Comparison of ENCODE assay signal across 8 cellular contexts in the genomic region with DNA sequence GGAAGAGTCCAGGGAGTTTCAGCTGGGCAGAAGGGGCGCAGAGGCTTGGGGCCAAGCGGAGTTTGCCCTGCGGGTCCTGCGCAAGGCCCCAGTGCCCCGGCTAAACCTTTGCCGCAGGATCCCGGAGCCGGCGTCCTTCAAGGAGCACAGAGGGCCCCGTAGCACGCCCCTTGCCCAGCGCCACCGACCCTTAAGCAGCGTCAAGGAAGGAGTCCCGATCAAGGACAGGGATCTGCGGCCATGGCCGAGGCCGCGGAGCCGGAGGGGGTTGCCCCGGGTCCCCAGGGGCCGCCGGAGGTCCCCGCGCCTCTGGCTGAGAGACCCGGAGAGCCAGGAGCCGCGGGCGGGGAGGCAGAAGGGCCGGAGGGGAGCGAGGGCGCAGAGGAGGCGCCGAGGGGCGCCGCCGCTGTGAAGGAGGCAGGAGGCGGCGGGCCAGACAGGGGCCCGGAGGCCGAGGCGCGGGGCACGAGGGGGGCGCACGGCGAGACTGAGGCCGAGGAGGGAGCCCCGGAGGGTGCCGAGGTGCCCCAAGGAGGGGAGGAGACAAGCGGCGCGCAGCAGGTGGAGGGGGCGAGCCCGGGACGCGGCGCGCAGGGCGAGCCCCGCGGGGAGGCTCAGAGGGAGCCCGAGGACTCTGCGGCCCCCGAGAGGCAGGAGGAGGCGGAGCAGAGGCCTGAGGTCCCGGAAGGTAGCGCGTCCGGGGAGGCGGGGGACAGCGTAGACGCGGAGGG. TPM values are rescaled to one million over a fixed set of nuclear protein-coding genes. Genes with fewer than 3 reads are reported as not detected.
DNase-seq lines count a peak whose midpoint lies in the region; ATAC-seq and TF ChIP-seq lines count a peak whose summit lies in the region.

No MANE protein-coding gene starts in this region.

- peak overlapping the region; percentile 44 to 63 for H3K4me3 ChIP-seq in ascending aorta
- peak overlapping the region; percentile 38 to 60 for H3K4me3 ChIP-seq in mesenchymal stem cell (ENCODE audit: insufficient read depth in 1 of 2, low read depth in 1 of 2, low read length in 2 of 2)

- no peak overlapping the region for H3K23ac ChIP-seq in mesenchymal stem cell (ENCODE audit: low read length in 2 of 2)

- no peaks in the 10 kb centered on the region for H3K79me1 ChIP-seq in mesenchymal stem cell (replicated peaks; ENCODE audit: low read length, poor library complexity, severe bottlenecking)

- no peak overlapping the region for H3K14ac ChIP-seq in mesenchymal stem cell (ENCODE audit: low read length in 2 of 2)

- H2BK5ac ChIP-seq in mesenchymal stem cell (ENCODE audit: low read depth, low read length, poor library complexity, severe bottlenecking), result no peak overlapping the region

- H3K27ac ChIP-seq in ascending aorta (no peak overlapping the region), mesenchymal stem cell (ENCODE audit: low read length, poor library complexity, severe bottlenecking) (no peak overlapping the region)

- H3K9me3 ChIP-seq in ES-I3 (ENCODE audit: control insufficient read depth, insufficient read depth, low read length), result no peaks in the 10 kb centered on the region
- H3K9me3 ChIP-seq in ascending aorta, result no peaks in the 10 kb centered on the region
- no peaks in the 10 kb centered on the region for H3K9me3 ChIP-seq in mesenchymal stem cell (ENCODE audit: control insufficient read depth, low read length)

- no peak for TF ChIP-seq CTCF in ascending aorta (IDR thresholded peaks at IDR 0.05)

- peaks cover 4% of the 10 kb centered on the region; the same call in 1 of the 2 replicates for H3K4me1 ChIP-seq in ES-I3 (ENCODE audit: insufficient read depth, low read length)
- H3K4me1 ChIP-seq in ascending aorta, result peaks cover 2 to 17% of the 10 kb centered on the region in 2 donors
- H3K4me1 ChIP-seq in mesenchymal stem cell (ENCODE audit: control insufficient read depth, insufficient read depth, low read depth, low read length), result peaks cover 18% of the 10 kb centered on the region

- no peak overlapping the region for H3K18ac ChIP-seq in mesenchymal stem cell (ENCODE audit: low read depth in 1 of 2, low read length in 2 of 2)

- H2BK15ac ChIP-seq in mesenchymal stem cell (ENCODE audit: low read depth, poor library complexity, severe bottlenecking), result no peak overlapping the region

- H2AK5ac ChIP-seq in mesenchymal stem cell (ENCODE audit: low read length, severe bottlenecking), result no peak overlapping the region

- intact Hi-C loops in ascending aorta (cut with DNase I), result no loop called here

- no peak overlapping the region for H2BK120ac ChIP-seq in mesenchymal stem cell (ENCODE audit: low read depth, low read length)

- H3K9ac ChIP-seq in ES-I3 (ENCODE audit: low read depth, low read length), result peak overlapping the region; percentile 76
- no peak overlapping the region for H3K9ac ChIP-seq in mesenchymal stem cell (ENCODE audit: low read length)

- no peak overlapping the region for H2AFZ ChIP-seq in mesenchymal stem cell (ENCODE audit: low read depth, low read length)

- H3K4me2 ChIP-seq in mesenchymal stem cell (ENCODE audit: low read length, poor library complexity, severe bottlenecking), result peak overlapping the region; percentile 79

- H4K8ac ChIP-seq in mesenchymal stem cell (ENCODE audit: low read length), result no peak overlapping the region

- H3K4ac ChIP-seq in mesenchymal stem cell (ENCODE audit: low read depth in 1 of 2, low read length in 2 of 2), result no peak overlapping the region

- no peak overlapping the region for H2BK12ac ChIP-seq in mesenchymal stem cell (ENCODE audit: low read length in 2 of 2)

- DNase-seq in ascending aorta (ENCODE audit: low spot score in 2 of 2), result no peak
- no peak for DNase-seq in mesenchymal stem cell
- DNase-seq in RKO (ENCODE audit: low spot score), result no peak
- DNase-seq in inferior parietal cortex (ENCODE audit: extremely low spot score), result no peak
- DNase-seq in dermis blood vessel endothelial cell, result no peak
- no peak for DNase-seq in NCI-H1105 treated with DMSO at 0.1 percent for 48 hours (lab: John Stamatoyannopoulos, UW)

- H3K36me3 ChIP-seq in ES-I3 (ENCODE audit: insufficient read depth, low read length) (no peaks in the 10 kb centered on the region), ascending aorta (no peaks in the 10 kb centered on the region), mesenchymal stem cell (ENCODE audit: control insufficient read depth in 1 of 2, insufficient read depth in 2 of 2, low read depth in 1 of 2, low read length in 2 of 2) (no peaks in the 10 kb centered on the region)

- no peak overlapping the region for H4K91ac ChIP-seq in mesenchymal stem cell (ENCODE audit: low read length)

- 2% methylated on average over 73 of the region's 74 CpGs for WGBS in mesenchymal stem cell

- peak; percentile 55 for ATAC-seq in HG02759 (IDR thresholded peaks at IDR 0.05; ENCODE audit: unreplicated experiment)

- peaks cover 15% of the 10 kb centered on the region for H3K27me3 ChIP-seq in ascending aorta
- H3K27me3 ChIP-seq in mesenchymal stem cell (ENCODE audit: control insufficient read depth in 1 of 2, insufficient read depth in 1 of 2, low read length in 2 of 2), result peaks cover 61 to 70% of the 10 kb centered on the region in 2 experiments

RNA-seq across cellular contexts. Expression of a gene that starts 0.5 kb away (rescaled TPM):
- total RNA-seq in ascending aorta, result 6.2 TPM
- polyA plus RNA-seq in mesenchymal stem cell (2013, experiment 1 of 2), result not detected
- polyA plus RNA-seq in mesenchymal stem cell (2013, experiment 2 of 2), result not detected
- total RNA-seq in dermis blood vessel endothelial cell, result not detected in 2 replicates

RNA-seq across cellular contexts. Expression of a gene that starts 54.4 kb away (rescaled TPM):
- total RNA-seq in ascending aorta, result 12.5 TPM
- 32.5 TPM for polyA plus RNA-seq in mesenchymal stem cell (2013, experiment 1 of 2)
- polyA plus RNA-seq in mesenchymal stem cell (2013, experiment 2 of 2), result 33.5 TPM
- 31.8 and 45.9 TPM in 2 replicates for total RNA-seq in dermis blood vessel endothelial cell
